ENCODE assay signal across 9 cellular contexts in genomic region chr6:100281471-100281878, GRCh38.
DNase-seq lines count a peak whose midpoint lies in the region; TF ChIP-seq lines count a peak whose summit lies in the region.
"Had no signal": no experiment of that assay in that cellular context is flagged by ENCODE, and none has a peak within 500 bp of the region (broad histone marks: within the 10 kb centered on the region; RNA-seq: fewer than 3 reads in every experiment).

No MANE protein-coding gene starts in this region.

- 11 to 28% methylated on average over 15 to 16 of the region's 17 CpGs for WGBS in esophagus squamous epithelium, 2 donors

- H3K27me3 ChIP-seq in adipocyte (replicated peaks; ENCODE audit: control insufficient read depth, insufficient read depth, low read length) (no peaks in the 10 kb centered on the region), iPS-18a (ENCODE audit: control insufficient read depth, insufficient read depth, low read length) (peaks cover 15% of the 10 kb centered on the region), skeletal muscle tissue (ENCODE audit: control insufficient read depth in 3 of 3, insufficient read depth in 3 of 3, low read length in 3 of 3) (no peaks in the 10 kb centered on the region), esophagus squamous epithelium (peaks cover 0 to 6% (median 0%) of the 10 kb centered on the region in 4 donors)
- H3K27me3 ChIP-seq: MG63 had no signal

- H3K9ac ChIP-seq in adipocyte (ENCODE audit: low read length) (peak overlapping the region; percentile 2), iPS-18a (ENCODE audit: low read length) (peak overlapping the region; percentile 36), skeletal muscle tissue (ENCODE audit: low read depth in 1 of 3, low read length in 3 of 3) (peak overlapping the region; percentile 10 to 66 (median 58))

- intact Hi-C loops in esophagus squamous epithelium (cut with DNase I) = no loop called here

- H3K4me1 ChIP-seq in adipocyte (ENCODE audit: control insufficient read depth, insufficient read depth, low read length) (peaks cover 34% of the 10 kb centered on the region), iPS-18a (ENCODE audit: control insufficient read depth, low read depth, low read length) (peaks cover 16% of the 10 kb centered on the region), skeletal muscle tissue (ENCODE audit: control insufficient read depth in 3 of 3, insufficient read depth in 3 of 3, low read length in 3 of 3) (peaks cover 0 to 7% (median 0%) of the 10 kb centered on the region in 3 donors), esophagus squamous epithelium (no peaks in the 10 kb centered on the region)

- H3K9me3 ChIP-seq in adipocyte (ENCODE audit: control insufficient read depth, low read length) (no peaks in the 10 kb centered on the region), iPS-18a (ENCODE audit: control insufficient read depth, low read depth, low read length) (no peaks in the 10 kb centered on the region), skeletal muscle tissue (ENCODE audit: control insufficient read depth in 3 of 3, low read length in 3 of 3) (no peaks in the 10 kb centered on the region), esophagus squamous epithelium (no peaks in the 10 kb centered on the region)
- H3K9me3 ChIP-seq: MG63 had no signal

- H3K36me3 ChIP-seq in adipocyte (ENCODE audit: control insufficient read depth, insufficient read depth, low read length, severe bottlenecking) (no peaks in the 10 kb centered on the region), iPS-18a (ENCODE audit: control insufficient read depth, low read depth, low read length) (no peaks in the 10 kb centered on the region), skeletal muscle tissue (ENCODE audit: control insufficient read depth in 3 of 3, insufficient read depth in 3 of 3, low read length in 3 of 3) (no peaks in the 10 kb centered on the region), esophagus squamous epithelium (no peaks in the 10 kb centered on the region)
- H3K36me3 ChIP-seq: MG63 had no signal

- H3K27ac ChIP-seq in iPS-18a (ENCODE audit: low read length) (no peak overlapping the region), skeletal muscle tissue (ENCODE audit: low read depth, low read length) (no peak overlapping the region), esophagus squamous epithelium (no peak overlapping the region)
- H3K27ac ChIP-seq: SK-N-MC had no signal

- H3K4me3 ChIP-seq in adipocyte (ENCODE audit: low read length) (peak overlapping the region; percentile 68), iPS-18a (ENCODE audit: low read length) (peak overlapping the region; percentile 58), skeletal muscle tissue (ENCODE audit: low read length in 3 of 3) (peak overlapping the region; percentile 55 to 74 (median 56)), esophagus squamous epithelium (peak overlapping the region in 2 of 4 donors; percentile 13 to 42)
- H3K4me3 ChIP-seq: MG63, SK-N-MC had no signal

- no peak for TF ChIP-seq POLR2A in esophagus squamous epithelium (IDR thresholded peaks at IDR 0.05)

- TF ChIP-seq CTCF in esophagus squamous epithelium (IDR thresholded peaks at IDR 0.05) (no peak), GM10266 (IDR thresholded peaks at IDR 0.05; ENCODE audit: control insufficient read depth, insufficient read depth, low read depth, missing control alignments) (no peak)

- DNase-seq in NAMALWA (ENCODE audit: low spot score) (peak; percentile 17), adipocyte (ENCODE audit: low read depth) (no peak), esophagus squamous epithelium (lab: John Stamatoyannopoulos, UW) (no peak), GM10266 (ENCODE audit: extremely low spot score) (no peak), C1 segment of cervical spinal cord (lab: John Stamatoyannopoulos, UW) (no peak)
- DNase-seq: MG63 had no signal

Comparison
In these comparisons a context has a peak if more than half of its experiments do, and no peak if none do; other contexts are left out.
1. H3K9ac ChIP-seq: peak in every context shown above with its lines; median percentile 58 in skeletal muscle tissue; 36 in iPS-18a; 2 in adipocyte.